27 cellular contexts compared by ENCODE assay signal in genomic region chr6:136628996-136629395, GRCh38.
A peak's percentile ranks its signal among the peaks of the same experiment; 100 is the strongest.
DNase-seq lines count a peak whose midpoint lies in the region; ATAC-seq, FAIRE-seq and TF ChIP-seq lines count a peak whose summit lies in the region.
"Had no signal": no experiment of that assay in that cellular context is flagged by ENCODE, and none has a peak within 500 bp of the region (broad histone marks: within the 10 kb centered on the region; RNA-seq: fewer than 3 reads in every experiment).

No MANE protein-coding gene starts in this region.

- no peak overlapping the region for H3K4me2 ChIP-seq in SK-N-SH
- H3K4me2 ChIP-seq in osteoblast (ENCODE audit: insufficient read depth, low read length): no peak overlapping the region

- H4K20me1 ChIP-seq in SK-N-SH (ENCODE audit: insufficient read depth) (no peaks in the 10 kb centered on the region), osteoblast (ENCODE audit: insufficient read depth, low read length) (no peaks in the 10 kb centered on the region)

- H3F3A ChIP-seq in SK-N-SH (replicated peaks; ENCODE audit: insufficient read depth): peaks cover 7% of the 10 kb centered on the region

- H3K4me1 ChIP-seq in SK-N-SH (ENCODE audit: control insufficient read depth in 1 of 2, insufficient read depth in 2 of 2, low read depth in 1 of 2, low read length in 1 of 2) (no peaks in the 10 kb centered on the region; a peak in 1 of 4 replicates), osteoblast (ENCODE audit: insufficient read depth, low read length) (peaks cover 6% of the 10 kb centered on the region)

- H3K9me3 Mint-ChIP-seq in stimulated activated memory B cell treated with anti-CD40 and anti-IgM and Interleukin-4, amounts not matched to agents 10 μg/mL and 1 μg/mL and 100 μg/mL, for 72 hours: no peaks in the 10 kb centered on the region
- H3K9me3 Mint-ChIP-seq: immature natural killer cell; naive thymus-derived CD4-positive, alpha-beta T cell; T-cell had no signal

- H3K4me1 Mint-ChIP-seq in stimulated activated memory B cell treated with anti-CD40 and anti-IgM and Interleukin-4, amounts not matched to agents 10 μg/mL and 1 μg/mL and 100 μg/mL, for 72 hours: no peaks in the 10 kb centered on the region
- H3K4me1 Mint-ChIP-seq: immature natural killer cell, T-cell had no signal

- no peak for TF ChIP-seq EP300 in SK-N-SH (IDR thresholded peaks at IDR 0.05; ENCODE audit: borderline replicate concordance in 1 of 2, low read depth in 1 of 2, low read length in 1 of 2)

- H2AFZ ChIP-seq in SK-N-SH (ENCODE audit: low read depth): no peak overlapping the region
- H2AFZ ChIP-seq in osteoblast (ENCODE audit: low read length): no peak overlapping the region

- CTCF ChIA-PET in SK-N-SH (lab: Yijun Ruan, JAX): interaction anchor here (0.7 to 4.4 kb wide), 4 partner anchors 12 to 166 kb away, joined by 3 to 18 read pairs (median 6); partner anchors contain the start of gene MAP3K5

- DNase-seq in activated CD4-positive, CD25-positive, alpha-beta regulatory T cell treated with anti-CD3 and anti-CD28 coated beads, Interleukin-2, amount 50 U/mL, for 72 hours: no peak
- no peak for DNase-seq in SK-N-SH
- peak; percentile 53 for DNase-seq in bronchial epithelial cell (ENCODE audit: low read depth)
- peak; percentile 61 for DNase-seq in kidney tubule cell (ENCODE audit: low spot score)
- no peak for DNase-seq in DMS 273 (lab: John Stamatoyannopoulos, UW; ENCODE audit: unreplicated experiment)
- DNase-seq in osteoblast (ENCODE audit: insufficient read length, low spot score, missing footprints): no peak
- DNase-seq: activated gamma-delta T cell; activated T-cell treated with anti-CD3 and anti-CD28 coated beads for 4 hours; central memory CD4-positive, alpha-beta T cell; EL; immature natural killer cell; midbrain; naive thymus-derived CD4-positive, alpha-beta T cell; NCI-H1048; NCI-H1694 treated with DMSO at 0.1 percent for 48 hours; NCI-H2171; NCI-H510A treated with DMSO at 0.1 percent for 48 hours; SIG-M5; stomach; T-cell had no signal

- H3K4me3 Mint-ChIP-seq in stimulated activated memory B cell treated with anti-CD40 and anti-IgM and Interleukin-4, amounts not matched to agents 10 μg/mL and 1 μg/mL and 100 μg/mL, for 72 hours: no peak overlapping the region
- H3K4me3 Mint-ChIP-seq: CD4-positive, CD25-positive, alpha-beta regulatory T cell; immature natural killer cell; naive thymus-derived CD4-positive, alpha-beta T cell; T-cell had no signal

- peaks cover 62% of the 10 kb centered on the region for H3K36me3 Mint-ChIP-seq in stimulated activated memory B cell treated with anti-CD40 and anti-IgM and Interleukin-4, amounts not matched to agents 10 μg/mL and 1 μg/mL and 100 μg/mL, for 72 hours

- H3K27ac ChIP-seq in SK-N-SH (ENCODE audit: low read depth in 2 of 2, low read length in 1 of 2) (peak overlapping the region in 1 of 2 experiments; percentile 47; a peak in 1 of 4 replicates), osteoblast (ENCODE audit: low read depth, low read length) (no peak overlapping the region)
- H3K27ac ChIP-seq: stomach, tibial nerve had no signal

- ATAC-seq in activated CD4-positive, CD25-positive, alpha-beta regulatory T cell treated with anti-CD3 and anti-CD28 coated beads, Interleukin-2, amount 50 U/mL, for 24 hours: peak; percentile 76 to 92
- no peak for ATAC-seq in stimulated activated memory B cell treated with anti-CD40 and anti-IgM and Interleukin-4, amounts not matched to agents 10 μg/mL and 1 μg/mL and 100 μg/mL, for 72 hours
- ATAC-seq: naive thymus-derived CD4-positive, alpha-beta T cell; T-cell had no signal

- no peak overlapping the region for H3K27ac Mint-ChIP-seq in stimulated activated memory B cell treated with anti-CD40 and anti-IgM and Interleukin-4, amounts not matched to agents 10 μg/mL and 1 μg/mL and 100 μg/mL, for 72 hours
- H3K27ac Mint-ChIP-seq: immature natural killer cell; naive thymus-derived CD4-positive, alpha-beta T cell; T-cell had no signal

- no peak for TF ChIP-seq RAD21 in SK-N-SH (IDR thresholded peaks at IDR 0.05; ENCODE audit: low read length)

- POLR2A ChIA-PET in SK-N-SH (lab: Yijun Ruan, JAX): no interaction called here

- H3K27me3 Mint-ChIP-seq in stimulated activated memory B cell treated with anti-CD40 and anti-IgM and Interleukin-4, amounts not matched to agents 10 μg/mL and 1 μg/mL and 100 μg/mL, for 72 hours: no peaks in the 10 kb centered on the region
- H3K27me3 Mint-ChIP-seq: CD4-positive, CD25-positive, alpha-beta regulatory T cell; naive thymus-derived CD4-positive, alpha-beta T cell; T-cell had no signal

- no peak for FAIRE-seq in bronchial epithelial cell (lab: Jason Lieb, UNC)
- FAIRE-seq: endometrium, GM12892, H54 had no signal

- TF ChIP-seq CTCF in SK-N-SH (IDR thresholded peaks at IDR 0.05) (no peak), bronchial epithelial cell (IDR thresholded peaks at IDR 0.05; ENCODE audit: insufficient read depth, low read length, severe bottlenecking) (no peak), osteoblast (IDR thresholded peaks at IDR 0.05; ENCODE audit: extremely low read depth, low read depth, low read length) (no peak)

- H3K4me3 ChIP-seq in SK-N-SH (ENCODE audit: low read depth in 2 of 2, low read length in 1 of 2) (no peak overlapping the region), bronchial epithelial cell (ENCODE audit: low read depth, low read length) (no peak overlapping the region), osteoblast (ENCODE audit: insufficient read depth, low read length) (no peak overlapping the region)
- H3K4me3 ChIP-seq: stomach, tibial nerve had no signal

- H3K9me2 ChIP-seq in SK-N-SH: no peaks in the 10 kb centered on the region

- H3K9me3 ChIP-seq in SK-N-SH (no peaks in the 10 kb centered on the region), osteoblast (ENCODE audit: low read depth, low read length) (no peaks in the 10 kb centered on the region)
- H3K9me3 ChIP-seq: stomach, tibial nerve had no signal

- H3K79me2 ChIP-seq in SK-N-SH (ENCODE audit: insufficient read depth) (no peaks in the 10 kb centered on the region), osteoblast (ENCODE audit: insufficient read depth, low read length) (no peaks in the 10 kb centered on the region)

- 32% methylated on average over 5 of the region's 5 CpGs for WGBS in SK-N-SH (ENCODE audit: low lambda C conversion rate)

- H3K36me3 ChIP-seq in SK-N-SH (replicated peaks in 1 of 2; ENCODE audit: control insufficient read depth in 1 of 2, insufficient read depth in 2 of 2, low read length in 1 of 2): peaks cover 0 to 3% of the 10 kb centered on the region in 2 experiments
- H3K36me3 ChIP-seq in bronchial epithelial cell (ENCODE audit: control insufficient read depth, insufficient read depth, low read length): no peaks in the 10 kb centered on the region
- no peaks in the 10 kb centered on the region for H3K36me3 ChIP-seq in osteoblast (ENCODE audit: insufficient read depth, low read length)

- H3K9ac ChIP-seq in SK-N-SH: no peak overlapping the region

- H3K27me3 ChIP-seq in SK-N-SH (ENCODE audit: insufficient read depth) (no peaks in the 10 kb centered on the region), bronchial epithelial cell (ENCODE audit: control insufficient read depth, insufficient read depth, low read length) (no peaks in the 10 kb centered on the region), osteoblast (ENCODE audit: insufficient read depth, low read length) (no peaks in the 10 kb centered on the region)
- H3K27me3 ChIP-seq: stomach, tibial nerve had no signal

TF ChIP-seq in SK-N-SH, 30 proteins besides CTCF, POLR2A, EP300 and RAD21:
- TF ChIP-seq ELF1 (IDR thresholded peaks at IDR 0.05) (no peak), FOSL2 (IDR thresholded peaks at IDR 0.05; ENCODE audit: borderline replicate concordance, low read depth) (peak; percentile 6; the same call in 1 of the 2 replicates), PBX3 (IDR thresholded peaks at IDR 0.05) (no peak), TCF12 (IDR thresholded peaks at IDR 0.05) (no peak), FOXM1 (IDR thresholded peaks at IDR 0.05; ENCODE audit: low read depth) (no peak), EZH2phosphoT487 (IDR thresholded peaks at IDR 0.05; ENCODE audit: borderline replicate concordance, low read depth) (no peak), RXRA (IDR thresholded peaks at IDR 0.05; ENCODE audit: borderline replicate concordance, low read depth) (no peak), CHD2 (IDR thresholded peaks at IDR 0.05; ENCODE audit: low read length, partially characterized antibody) (no peak)

Comparison
In these comparisons a context has a peak if more than half of its experiments do, and no peak if none do; other contexts are left out.
1. DNase-seq: peak in bronchial epithelial cell (single experiment) and kidney tubule cell (single experiment); none in activated CD4-positive, CD25-positive, alpha-beta regulatory T cell treated with anti-CD3 and anti-CD28 coated beads, Interleukin-2, amount 50 U/mL, for 72 hours (single experiment), SK-N-SH (single experiment), DMS 273 (single experiment) and osteoblast (single experiment).